In the genomic region with DNA sequence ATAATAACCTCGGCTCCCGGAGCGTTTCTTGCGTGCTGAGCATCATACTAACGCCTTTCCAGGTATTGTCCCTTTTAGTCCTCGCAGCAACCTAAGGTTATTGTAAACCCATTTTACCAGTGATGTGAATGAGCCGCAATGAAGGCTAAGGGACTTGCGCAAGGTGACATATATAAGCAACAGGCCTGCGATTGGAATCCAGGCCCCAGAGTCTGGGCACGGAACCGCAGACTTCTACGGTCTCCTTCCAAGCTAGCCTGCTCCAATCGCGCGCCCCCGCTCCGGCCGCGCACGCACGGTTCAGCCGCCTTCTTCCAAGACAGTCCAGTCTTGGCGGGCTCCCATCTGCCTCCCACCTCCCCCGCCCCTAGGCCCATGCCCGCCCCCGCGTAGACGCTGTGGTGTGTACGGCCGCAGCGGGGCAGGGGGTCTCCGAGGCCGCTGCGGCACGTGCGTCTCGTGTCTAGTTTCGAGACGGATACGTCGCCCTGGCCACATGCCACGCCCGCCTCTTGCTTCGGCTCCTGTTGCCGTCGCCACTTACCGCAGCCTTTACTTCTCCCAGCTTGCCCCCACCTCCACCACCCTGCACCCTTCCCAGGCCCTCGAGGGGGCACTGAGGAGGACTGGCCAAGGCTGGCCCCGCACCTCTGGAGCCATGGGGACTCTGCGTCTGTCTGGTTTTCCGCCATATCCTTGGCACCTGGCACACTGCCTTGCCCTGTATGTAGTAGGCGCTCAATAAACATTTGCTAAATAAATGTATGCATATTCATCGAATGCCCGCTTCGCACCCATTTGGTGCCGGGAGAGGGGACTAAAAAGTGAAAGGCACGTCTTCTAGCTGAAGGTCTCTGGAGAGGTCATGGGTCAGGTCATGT, we compare ENCODE assay signal across 1 cellular context.
TF ChIP-seq lines count a peak whose summit lies in the region.

No MANE protein-coding gene starts in this region.

TF ChIP-seq in K562, 482 proteins besides CTCF, POLR2A, EP300 and RAD21 (continued from another document and continues in another):
- TF ChIP-seq, protein P1, sequence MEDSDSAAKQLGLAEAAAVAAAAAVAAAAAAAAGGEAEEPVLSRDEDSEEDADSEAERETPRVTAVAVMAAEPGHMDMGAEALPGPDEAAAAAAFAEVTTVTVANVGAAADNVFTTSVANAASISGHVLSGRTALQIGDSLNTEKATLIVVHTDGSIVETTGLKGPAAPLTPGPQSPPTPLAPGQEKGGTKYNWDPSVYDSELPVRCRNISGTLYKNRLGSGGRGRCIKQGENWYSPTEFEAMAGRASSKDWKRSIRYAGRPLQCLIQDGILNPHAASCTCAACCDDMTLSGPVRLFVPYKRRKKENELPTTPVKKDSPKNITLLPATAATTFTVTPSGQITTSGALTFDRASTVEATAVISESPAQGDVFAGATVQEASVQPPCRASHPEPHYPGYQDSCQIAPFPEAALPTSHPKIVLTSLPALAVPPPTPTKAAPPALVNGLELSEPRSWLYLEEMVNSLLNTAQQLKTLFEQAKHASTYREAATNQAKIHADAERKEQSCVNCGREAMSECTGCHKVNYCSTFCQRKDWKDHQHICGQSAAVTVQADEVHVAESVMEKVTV (CRISPR knock-in tag; IDR thresholded peaks at IDR 0.05): no peak
- TF ChIP-seq TEAD1 (CRISPR knock-in tag; IDR thresholded peaks at IDR 0.05) (0 out of 4 replicates have a peak, but pooled peaks of 1 of the 2 experiments have one; percentile 10), ZNF79 (CRISPR knock-in tag; IDR thresholded peaks at IDR 0.05; ENCODE audit: low read depth) (no peak), TCF3 (CRISPR knock-in tag; IDR thresholded peaks at IDR 0.05) (no peak), ERF (CRISPR knock-in tag; IDR thresholded peaks at IDR 0.05) (0 out of 2 replicates have a peak, but pooled peaks have one; percentile 27), IRF2 (CRISPR knock-in tag; IDR thresholded peaks at IDR 0.05) (no peak), CEBPB (tag; IDR thresholded peaks at IDR 0.05) (peak; percentile 86), FOXP1 (CRISPR knock-in tag; IDR thresholded peaks at IDR 0.05) (0 out of 2 replicates have a peak, but pooled peaks have one; percentile 29), CEBPG (CRISPR knock-in tag; IDR thresholded peaks at IDR 0.05) (peak; percentile 69), CEBPG (tag; conservative IDR thresholded peaks at IDR 0.05 in 1 of 2, IDR thresholded peaks at IDR 0.05 in 1 of 2) (peak in 1 of 2 experiments; percentile 37; a peak in 1 of 4 replicates), SIN3A (IDR thresholded peaks at IDR 0.05; ENCODE audit: borderline replicate concordance in 2 of 2, control insufficient read depth in 1 of 2, low read depth in 2 of 2, low read length in 2 of 2) (no peak), ELF2 (CRISPR knock-in tag; IDR thresholded peaks at IDR 0.05) (no peak), ETV1 (tag; conservative IDR thresholded peaks at IDR 0.05; ENCODE audit: low read depth) (no peak), EZH2 (IDR thresholded peaks at IDR 0.05; ENCODE audit: borderline replicate concordance, low read depth, low read length) (no peak)
- TF ChIP-seq, protein P2, sequence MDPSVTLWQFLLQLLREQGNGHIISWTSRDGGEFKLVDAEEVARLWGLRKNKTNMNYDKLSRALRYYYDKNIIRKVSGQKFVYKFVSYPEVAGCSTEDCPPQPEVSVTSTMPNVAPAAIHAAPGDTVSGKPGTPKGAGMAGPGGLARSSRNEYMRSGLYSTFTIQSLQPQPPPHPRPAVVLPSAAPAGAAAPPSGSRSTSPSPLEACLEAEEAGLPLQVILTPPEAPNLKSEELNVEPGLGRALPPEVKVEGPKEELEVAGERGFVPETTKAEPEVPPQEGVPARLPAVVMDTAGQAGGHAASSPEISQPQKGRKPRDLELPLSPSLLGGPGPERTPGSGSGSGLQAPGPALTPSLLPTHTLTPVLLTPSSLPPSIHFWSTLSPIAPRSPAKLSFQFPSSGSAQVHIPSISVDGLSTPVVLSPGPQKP (CRISPR knock-in tag; IDR thresholded peaks at IDR 0.05): no peak
- TF ChIP-seq, protein P3, sequence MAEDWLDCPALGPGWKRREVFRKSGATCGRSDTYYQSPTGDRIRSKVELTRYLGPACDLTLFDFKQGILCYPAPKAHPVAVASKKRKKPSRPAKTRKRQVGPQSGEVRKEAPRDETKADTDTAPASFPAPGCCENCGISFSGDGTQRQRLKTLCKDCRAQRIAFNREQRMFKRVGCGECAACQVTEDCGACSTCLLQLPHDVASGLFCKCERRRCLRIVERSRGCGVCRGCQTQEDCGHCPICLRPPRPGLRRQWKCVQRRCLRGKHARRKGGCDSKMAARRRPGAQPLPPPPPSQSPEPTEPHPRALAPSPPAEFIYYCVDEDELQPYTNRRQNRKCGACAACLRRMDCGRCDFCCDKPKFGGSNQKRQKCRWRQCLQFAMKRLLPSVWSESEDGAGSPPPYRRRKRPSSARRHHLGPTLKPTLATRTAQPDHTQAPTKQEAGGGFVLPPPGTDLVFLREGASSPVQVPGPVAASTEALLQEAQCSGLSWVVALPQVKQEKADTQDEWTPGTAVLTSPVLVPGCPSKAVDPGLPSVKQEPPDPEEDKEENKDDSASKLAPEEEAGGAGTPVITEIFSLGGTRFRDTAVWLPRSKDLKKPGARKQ (CRISPR knock-in tag; IDR thresholded peaks at IDR 0.05): peak; percentile 0; the same call in 1 of the 2 replicates
- TF ChIP-seq, protein P4, sequence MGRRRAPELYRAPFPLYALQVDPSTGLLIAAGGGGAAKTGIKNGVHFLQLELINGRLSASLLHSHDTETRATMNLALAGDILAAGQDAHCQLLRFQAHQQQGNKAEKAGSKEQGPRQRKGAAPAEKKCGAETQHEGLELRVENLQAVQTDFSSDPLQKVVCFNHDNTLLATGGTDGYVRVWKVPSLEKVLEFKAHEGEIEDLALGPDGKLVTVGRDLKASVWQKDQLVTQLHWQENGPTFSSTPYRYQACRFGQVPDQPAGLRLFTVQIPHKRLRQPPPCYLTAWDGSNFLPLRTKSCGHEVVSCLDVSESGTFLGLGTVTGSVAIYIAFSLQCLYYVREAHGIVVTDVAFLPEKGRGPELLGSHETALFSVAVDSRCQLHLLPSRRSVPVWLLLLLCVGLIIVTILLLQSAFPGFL (CRISPR knock-in tag; IDR thresholded peaks at IDR 0.05): no peak
- TF ChIP-seq, protein P5, sequence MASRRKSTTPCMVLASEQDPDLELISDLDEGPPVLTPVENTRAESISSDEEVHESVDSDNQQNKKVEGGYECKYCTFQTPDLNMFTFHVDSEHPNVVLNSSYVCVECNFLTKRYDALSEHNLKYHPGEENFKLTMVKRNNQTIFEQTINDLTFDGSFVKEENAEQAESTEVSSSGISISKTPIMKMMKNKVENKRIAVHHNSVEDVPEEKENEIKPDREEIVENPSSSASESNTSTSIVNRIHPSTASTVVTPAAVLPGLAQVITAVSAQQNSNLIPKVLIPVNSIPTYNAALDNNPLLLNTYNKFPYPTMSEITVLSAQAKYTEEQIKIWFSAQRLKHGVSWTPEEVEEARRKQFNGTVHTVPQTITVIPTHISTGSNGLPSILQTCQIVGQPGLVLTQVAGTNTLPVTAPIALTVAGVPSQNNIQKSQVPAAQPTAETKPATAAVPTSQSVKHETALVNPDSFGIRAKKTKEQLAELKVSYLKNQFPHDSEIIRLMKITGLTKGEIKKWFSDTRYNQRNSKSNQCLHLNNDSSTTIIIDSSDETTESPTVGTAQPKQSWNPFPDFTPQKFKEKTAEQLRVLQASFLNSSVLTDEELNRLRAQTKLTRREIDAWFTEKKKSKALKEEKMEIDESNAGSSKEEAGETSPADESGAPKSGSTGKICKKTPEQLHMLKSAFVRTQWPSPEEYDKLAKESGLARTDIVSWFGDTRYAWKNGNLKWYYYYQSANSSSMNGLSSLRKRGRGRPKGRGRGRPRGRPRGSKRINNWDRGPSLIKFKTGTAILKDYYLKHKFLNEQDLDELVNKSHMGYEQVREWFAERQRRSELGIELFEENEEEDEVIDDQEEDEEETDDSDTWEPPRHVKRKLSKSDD (conservative IDR thresholded peaks at IDR 0.05; ENCODE audit: low read length): no peak
- TF ChIP-seq, protein P6, sequence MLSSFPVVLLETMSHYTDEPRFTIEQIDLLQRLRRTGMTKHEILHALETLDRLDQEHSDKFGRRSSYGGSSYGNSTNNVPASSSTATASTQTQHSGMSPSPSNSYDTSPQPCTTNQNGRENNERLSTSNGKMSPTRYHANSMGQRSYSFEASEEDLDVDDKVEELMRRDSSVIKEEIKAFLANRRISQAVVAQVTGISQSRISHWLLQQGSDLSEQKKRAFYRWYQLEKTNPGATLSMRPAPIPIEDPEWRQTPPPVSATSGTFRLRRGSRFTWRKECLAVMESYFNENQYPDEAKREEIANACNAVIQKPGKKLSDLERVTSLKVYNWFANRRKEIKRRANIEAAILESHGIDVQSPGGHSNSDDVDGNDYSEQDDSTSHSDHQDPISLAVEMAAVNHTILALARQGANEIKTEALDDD (IDR thresholded peaks at IDR 0.05): 0 out of 2 replicates have a peak, but pooled peaks have one; percentile 2
- TF ChIP-seq, protein P7, sequence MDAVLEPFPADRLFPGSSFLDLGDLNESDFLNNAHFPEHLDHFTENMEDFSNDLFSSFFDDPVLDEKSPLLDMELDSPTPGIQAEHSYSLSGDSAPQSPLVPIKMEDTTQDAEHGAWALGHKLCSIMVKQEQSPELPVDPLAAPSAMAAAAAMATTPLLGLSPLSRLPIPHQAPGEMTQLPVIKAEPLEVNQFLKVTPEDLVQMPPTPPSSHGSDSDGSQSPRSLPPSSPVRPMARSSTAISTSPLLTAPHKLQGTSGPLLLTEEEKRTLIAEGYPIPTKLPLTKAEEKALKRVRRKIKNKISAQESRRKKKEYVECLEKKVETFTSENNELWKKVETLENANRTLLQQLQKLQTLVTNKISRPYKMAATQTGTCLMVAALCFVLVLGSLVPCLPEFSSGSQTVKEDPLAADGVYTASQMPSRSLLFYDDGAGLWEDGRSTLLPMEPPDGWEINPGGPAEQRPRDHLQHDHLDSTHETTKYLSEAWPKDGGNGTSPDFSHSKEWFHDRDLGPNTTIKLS (IDR thresholded peaks at IDR 0.05; ENCODE audit: borderline replicate concordance, low read depth): no peak
- TF ChIP-seq, protein P8, sequence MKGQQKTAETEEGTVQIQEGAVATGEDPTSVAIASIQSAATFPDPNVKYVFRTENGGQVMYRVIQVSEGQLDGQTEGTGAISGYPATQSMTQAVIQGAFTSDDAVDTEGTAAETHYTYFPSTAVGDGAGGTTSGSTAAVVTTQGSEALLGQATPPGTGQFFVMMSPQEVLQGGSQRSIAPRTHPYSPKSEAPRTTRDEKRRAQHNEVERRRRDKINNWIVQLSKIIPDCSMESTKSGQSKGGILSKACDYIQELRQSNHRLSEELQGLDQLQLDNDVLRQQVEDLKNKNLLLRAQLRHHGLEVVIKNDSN (CRISPR knock-in tag; IDR thresholded peaks at IDR 0.05): no peak
- TF ChIP-seq, protein P9, sequence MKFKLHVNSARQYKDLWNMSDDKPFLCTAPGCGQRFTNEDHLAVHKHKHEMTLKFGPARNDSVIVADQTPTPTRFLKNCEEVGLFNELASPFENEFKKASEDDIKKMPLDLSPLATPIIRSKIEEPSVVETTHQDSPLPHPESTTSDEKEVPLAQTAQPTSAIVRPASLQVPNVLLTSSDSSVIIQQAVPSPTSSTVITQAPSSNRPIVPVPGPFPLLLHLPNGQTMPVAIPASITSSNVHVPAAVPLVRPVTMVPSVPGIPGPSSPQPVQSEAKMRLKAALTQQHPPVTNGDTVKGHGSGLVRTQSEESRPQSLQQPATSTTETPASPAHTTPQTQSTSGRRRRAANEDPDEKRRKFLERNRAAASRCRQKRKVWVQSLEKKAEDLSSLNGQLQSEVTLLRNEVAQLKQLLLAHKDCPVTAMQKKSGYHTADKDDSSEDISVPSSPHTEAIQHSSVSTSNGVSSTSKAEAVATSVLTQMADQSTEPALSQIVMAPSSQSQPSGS (CRISPR knock-in tag; IDR thresholded peaks at IDR 0.05): 0 out of 2 replicates have a peak, but pooled peaks have one; percentile 21
- TF ChIP-seq, protein P10, sequence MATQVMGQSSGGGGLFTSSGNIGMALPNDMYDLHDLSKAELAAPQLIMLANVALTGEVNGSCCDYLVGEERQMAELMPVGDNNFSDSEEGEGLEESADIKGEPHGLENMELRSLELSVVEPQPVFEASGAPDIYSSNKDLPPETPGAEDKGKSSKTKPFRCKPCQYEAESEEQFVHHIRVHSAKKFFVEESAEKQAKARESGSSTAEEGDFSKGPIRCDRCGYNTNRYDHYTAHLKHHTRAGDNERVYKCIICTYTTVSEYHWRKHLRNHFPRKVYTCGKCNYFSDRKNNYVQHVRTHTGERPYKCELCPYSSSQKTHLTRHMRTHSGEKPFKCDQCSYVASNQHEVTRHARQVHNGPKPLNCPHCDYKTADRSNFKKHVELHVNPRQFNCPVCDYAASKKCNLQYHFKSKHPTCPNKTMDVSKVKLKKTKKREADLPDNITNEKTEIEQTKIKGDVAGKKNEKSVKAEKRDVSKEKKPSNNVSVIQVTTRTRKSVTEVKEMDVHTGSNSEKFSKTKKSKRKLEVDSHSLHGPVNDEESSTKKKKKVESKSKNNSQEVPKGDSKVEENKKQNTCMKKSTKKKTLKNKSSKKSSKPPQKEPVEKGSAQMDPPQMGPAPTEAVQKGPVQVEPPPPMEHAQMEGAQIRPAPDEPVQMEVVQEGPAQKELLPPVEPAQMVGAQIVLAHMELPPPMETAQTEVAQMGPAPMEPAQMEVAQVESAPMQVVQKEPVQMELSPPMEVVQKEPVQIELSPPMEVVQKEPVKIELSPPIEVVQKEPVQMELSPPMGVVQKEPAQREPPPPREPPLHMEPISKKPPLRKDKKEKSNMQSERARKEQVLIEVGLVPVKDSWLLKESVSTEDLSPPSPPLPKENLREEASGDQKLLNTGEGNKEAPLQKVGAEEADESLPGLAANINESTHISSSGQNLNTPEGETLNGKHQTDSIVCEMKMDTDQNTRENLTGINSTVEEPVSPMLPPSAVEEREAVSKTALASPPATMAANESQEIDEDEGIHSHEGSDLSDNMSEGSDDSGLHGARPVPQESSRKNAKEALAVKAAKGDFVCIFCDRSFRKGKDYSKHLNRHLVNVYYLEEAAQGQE (CRISPR knock-in tag; IDR thresholded peaks at IDR 0.05; ENCODE audit: low read depth): 0 out of 2 replicates have a peak, but pooled peaks have one; percentile 20
- TF ChIP-seq, protein P11, sequence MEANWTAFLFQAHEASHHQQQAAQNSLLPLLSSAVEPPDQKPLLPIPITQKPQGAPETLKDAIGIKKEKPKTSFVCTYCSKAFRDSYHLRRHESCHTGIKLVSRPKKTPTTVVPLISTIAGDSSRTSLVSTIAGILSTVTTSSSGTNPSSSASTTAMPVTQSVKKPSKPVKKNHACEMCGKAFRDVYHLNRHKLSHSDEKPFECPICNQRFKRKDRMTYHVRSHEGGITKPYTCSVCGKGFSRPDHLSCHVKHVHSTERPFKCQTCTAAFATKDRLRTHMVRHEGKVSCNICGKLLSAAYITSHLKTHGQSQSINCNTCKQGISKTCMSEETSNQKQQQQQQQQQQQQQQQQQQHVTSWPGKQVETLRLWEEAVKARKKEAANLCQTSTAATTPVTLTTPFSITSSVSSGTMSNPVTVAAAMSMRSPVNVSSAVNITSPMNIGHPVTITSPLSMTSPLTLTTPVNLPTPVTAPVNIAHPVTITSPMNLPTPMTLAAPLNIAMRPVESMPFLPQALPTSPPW (CRISPR knock-in tag; IDR thresholded peaks at IDR 0.05): no peak
- TF ChIP-seq, protein P12, sequence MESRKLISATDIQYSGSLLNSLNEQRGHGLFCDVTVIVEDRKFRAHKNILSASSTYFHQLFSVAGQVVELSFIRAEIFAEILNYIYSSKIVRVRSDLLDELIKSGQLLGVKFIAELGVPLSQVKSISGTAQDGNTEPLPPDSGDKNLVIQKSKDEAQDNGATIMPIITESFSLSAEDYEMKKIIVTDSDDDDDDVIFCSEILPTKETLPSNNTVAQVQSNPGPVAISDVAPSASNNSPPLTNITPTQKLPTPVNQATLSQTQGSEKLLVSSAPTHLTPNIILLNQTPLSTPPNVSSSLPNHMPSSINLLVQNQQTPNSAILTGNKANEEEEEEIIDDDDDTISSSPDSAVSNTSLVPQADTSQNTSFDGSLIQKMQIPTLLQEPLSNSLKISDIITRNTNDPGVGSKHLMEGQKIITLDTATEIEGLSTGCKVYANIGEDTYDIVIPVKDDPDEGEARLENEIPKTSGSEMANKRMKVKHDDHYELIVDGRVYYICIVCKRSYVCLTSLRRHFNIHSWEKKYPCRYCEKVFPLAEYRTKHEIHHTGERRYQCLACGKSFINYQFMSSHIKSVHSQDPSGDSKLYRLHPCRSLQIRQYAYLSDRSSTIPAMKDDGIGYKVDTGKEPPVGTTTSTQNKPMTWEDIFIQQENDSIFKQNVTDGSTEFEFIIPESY (CRISPR knock-in tag; IDR thresholded peaks at IDR 0.05): peak; percentile 57
